ENCODE assay signal across 8 cellular contexts in the genomic region with DNA sequence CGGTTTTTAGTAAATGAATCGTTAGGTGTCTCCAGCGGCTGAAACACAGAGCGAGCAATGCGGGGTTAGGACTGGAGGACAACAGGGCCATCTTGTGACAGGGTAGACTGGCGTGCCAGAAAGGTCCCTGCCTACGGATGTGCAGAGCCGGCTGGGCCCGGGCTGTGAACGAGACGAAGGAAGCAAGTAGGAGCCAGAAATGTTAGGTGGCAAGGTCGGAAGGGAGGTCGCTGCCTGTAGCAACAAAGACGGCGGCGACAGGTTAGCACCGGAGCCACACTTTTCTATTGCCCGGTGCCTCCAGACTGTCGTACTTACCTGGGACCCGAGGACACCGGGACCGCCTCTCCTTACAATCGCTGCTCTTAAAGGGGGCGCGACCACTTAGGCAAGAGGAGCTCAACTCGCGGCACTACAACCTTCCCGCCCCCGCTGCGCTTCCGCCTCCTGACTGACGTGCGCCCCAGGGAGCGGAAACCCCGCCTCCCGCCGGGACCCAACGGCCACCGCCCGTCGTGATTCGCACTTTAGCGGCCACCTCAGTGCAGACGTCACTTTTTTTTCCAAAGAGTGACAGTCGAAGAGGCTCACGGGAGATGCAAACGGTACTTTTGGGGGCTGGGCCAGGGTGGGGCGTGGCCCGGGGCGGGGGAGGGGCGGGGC. TPM values are rescaled to one million over a fixed set of nuclear protein-coding genes. Genes with fewer than 3 reads are reported as not detected.
DNase-seq lines count a peak whose midpoint lies in the region; ATAC-seq, FAIRE-seq and TF ChIP-seq lines count a peak whose summit lies in the region.

A gene with protein sequence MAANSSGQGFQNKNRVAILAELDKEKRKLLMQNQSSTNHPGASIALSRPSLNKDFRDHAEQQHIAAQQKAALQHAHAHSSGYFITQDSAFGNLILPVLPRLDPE (minus strand): TSS at position 449 of the 663 bp plus-strand sequence. CDS start 1,632 bp downstream, outside the sequence.

- intact Hi-C loops in stomach (cut with DNase I; ENCODE audit: low total_unique reads): no loop called here

- peak; percentile 34 for TF ChIP-seq CTCF in RWPE2 (IDR thresholded peaks at IDR 0.05; ENCODE audit: poor library complexity, severe bottlenecking)
- TF ChIP-seq CTCF in neural cell (IDR thresholded peaks at IDR 0.05; ENCODE audit: poor library complexity, severe bottlenecking): peak; percentile 58
- no peak for TF ChIP-seq CTCF in stomach (IDR thresholded peaks at IDR 0.05)

- no peaks in the 10 kb centered on the region for H3K9me2 ChIP-seq in neural cell (ENCODE audit: insufficient read depth, low read length)

- peak within 1 kb of the TSS; percentile 83 for H3K9ac ChIP-seq in ES-I3 (ENCODE audit: low read depth, low read length)
- peak within 1 kb of the TSS; percentile 89 for H3K9ac ChIP-seq in neural cell (ENCODE audit: low read length)

- ATAC-seq in RWPE2 (ENCODE audit: low read depth): peak; percentile 92

- H3K27me3 ChIP-seq in RWPE2 (ENCODE audit: insufficient read depth, poor library complexity, severe bottlenecking) (no peaks in the 10 kb centered on the region), neural cell (ENCODE audit: insufficient read depth, low read depth, low read length) (no peaks in the 10 kb centered on the region), stomach (no peaks in the 10 kb centered on the region)

- no peaks in the 10 kb centered on the region for H3K4me1 ChIP-seq in ES-I3 (ENCODE audit: insufficient read depth, low read length)
- no peaks in the 10 kb centered on the region for H3K4me1 ChIP-seq in RWPE2 (ENCODE audit: insufficient read depth, poor library complexity, severe bottlenecking)
- H3K4me1 ChIP-seq in stomach: peaks cover 6 to 28% (median 17%) of the 10 kb centered on the region in 4 donors

- H3K4me2 ChIP-seq in neural cell (ENCODE audit: low read length): peak within 1 kb of the TSS; percentile 99

- no peaks in the 10 kb centered on the region for H4K20me1 ChIP-seq in neural cell (ENCODE audit: insufficient read depth)

- WGBS in stomach, 5 donors: 0 to 1% (median 0%) methylated on average over 29 to 51 of the region's 51 CpGs

- TF ChIP-seq POLR2A in H54 (IDR thresholded peaks at IDR 0.05; ENCODE audit: low read depth, low read length): peak; percentile 66
- TF ChIP-seq POLR2A in stomach (IDR thresholded peaks at IDR 0.05): peak in 1 of 4 donors; percentile 41

- H3K79me2 ChIP-seq in neural cell (replicated peaks; ENCODE audit: insufficient read depth, low read length): peaks cover 22% of the 10 kb centered on the region

- TF ChIP-seq EP300 in neural cell (conservative IDR thresholded peaks at IDR 0.05; ENCODE audit: poor library complexity, severe bottlenecking) (peak; percentile 82), stomach (IDR thresholded peaks at IDR 0.05) (no peak)

- peak; percentile 61 for TF ChIP-seq RAD21 in neural cell (conservative IDR thresholded peaks at IDR 0.05)

- DNase-seq in H54 (ENCODE audit: insufficient read length, low spot score) (peak; percentile 89), LoVo (ENCODE audit: low spot score) (peak; percentile 95), RWPE2 (ENCODE audit: low spot score) (peak; percentile 95), fibroblast of the conjunctiva (ENCODE audit: low read depth) (peak; percentile 91), stomach (peak; percentile 96)
- peak; percentile 96 for DNase-seq in activated T-helper 9 cell treated with anti-CD3 and anti-CD28 coated beads, Interleukin-2, amount 50 U/mL, for 16 hours (ENCODE audit: low read depth)

- H3K36me3 ChIP-seq in ES-I3 (ENCODE audit: insufficient read depth, low read length) (no peaks in the 10 kb centered on the region), RWPE2 (ENCODE audit: low read depth) (peaks cover 18% of the 10 kb centered on the region), neural cell (ENCODE audit: insufficient read depth, low read length) (no peaks in the 10 kb centered on the region), stomach (peaks cover 0 to 23% (median 8%) of the 10 kb centered on the region in 4 donors)

- peak within 1 kb of the TSS; percentile 93 for H2AFZ ChIP-seq in neural cell (ENCODE audit: low read depth, low read length)

- H3K4me3 ChIP-seq in RWPE2 (ENCODE audit: severe bottlenecking): peak within 1 kb of the TSS; percentile 82
- H3K4me3 ChIP-seq in neural cell (ENCODE audit: low read length): peak within 1 kb of the TSS; percentile 93
- H3K4me3 ChIP-seq in stomach: peak within 1 kb of the TSS; percentile 68 to 82 (median 76)

- peak; percentile 91 for FAIRE-seq in H54 (lab: Jason Lieb, UNC)

- H3K27ac ChIP-seq in RWPE2 (ENCODE audit: poor library complexity, severe bottlenecking) (peak within 1 kb of the TSS; percentile 60), neural cell (ENCODE audit: low read length) (peak within 1 kb of the TSS; percentile 92), stomach (peak within 1 kb of the TSS; percentile 73 to 93 (median 90))

- no peaks in the 10 kb centered on the region for H3F3A ChIP-seq in neural cell (ENCODE audit: insufficient read depth, low read length, poor library complexity, severe bottlenecking)

- H3K9me3 ChIP-seq in ES-I3 (ENCODE audit: control insufficient read depth, insufficient read depth, low read length) (no peaks in the 10 kb centered on the region), RWPE2 (ENCODE audit: severe bottlenecking) (peaks cover 3% of the 10 kb centered on the region), neural cell (ENCODE audit: low read length) (no peaks in the 10 kb centered on the region), stomach (no peaks in the 10 kb centered on the region)

TF ChIP-seq in neural cell, 6 proteins besides CTCF, POLR2A, EP300 and RAD21:
- TF ChIP-seq POLR2AphosphoS5 (IDR thresholded peaks at IDR 0.05) (peak; percentile 97), SMC3 (conservative IDR thresholded peaks at IDR 0.05; ENCODE audit: poor library complexity) (peak; percentile 59), TAF1 (IDR thresholded peaks at IDR 0.05; ENCODE audit: low read depth) (peak; percentile 92), REST (IDR thresholded peaks at IDR 0.05; ENCODE audit: borderline replicate concordance) (peak; percentile 79), MXI1 (conservative IDR thresholded peaks at IDR 0.05; ENCODE audit: poor library complexity, severe bottlenecking) (peak; percentile 88), EZH2 (IDR thresholded peaks at IDR 0.05; ENCODE audit: borderline replicate concordance, insufficient read depth, low read length, poor library complexity, severe bottlenecking) (no peak)

RNA-seq across cellular contexts. Expression of the gene that starts here (rescaled TPM):
- polyA plus RNA-seq in neural cell (53.5 and 64.7 TPM in 2 replicates), stomach (10 to 100 TPM in 2 of 3 donors, 1 to 10 TPM in 1; 4.6 to 14.8 (median 11.4) TPM)
- 51.9 and 60.8 TPM in 2 replicates for polyA minus RNA-seq in neural cell
- total RNA-seq in stomach: 10 to 100 TPM in 4 of 5 donors, not detected in 1; 11.6 to 20.2 (median 12.9) TPM

Comparison
In these comparisons a context has a peak if more than half of its experiments do, and no peak if none do; other contexts are left out.
1. Peak in every context shown above with its lines: DNase-seq, ATAC-seq, H3K4me3 ChIP-seq and H3K27ac ChIP-seq.
2. CTCF ChIP-seq: peak in RWPE2 (single experiment) and neural cell (single experiment); none in stomach (0 of 7).